In genomic region chr1:224408294-224408590, GRCh38 we compare ENCODE assay signal across 15 cellular contexts. TPM values are rescaled to one million over a fixed set of nuclear protein-coding genes. Genes with fewer than 3 reads are reported as not detected.
DNase-seq lines count a peak whose midpoint lies in the region; ATAC-seq and TF ChIP-seq lines count a peak whose summit lies in the region.
"Had no signal": no experiment of that assay in that cellular context is flagged by ENCODE, and none has a peak within 500 bp of the region (broad histone marks: within the 10 kb centered on the region; RNA-seq: fewer than 3 reads in every experiment).

No MANE protein-coding gene starts in this region.

- H3K4me3 ChIP-seq in PC-9 = peak overlapping the region; percentile 2; the same call in 1 of the 2 replicates
- H3K4me3 ChIP-seq: A549 had no signal

- no peaks in the 10 kb centered on the region for H3K9me3 ChIP-seq in PC-9 (ENCODE audit: insufficient read depth, low read depth)
- H3K9me3 ChIP-seq: A549 had no signal

- H3F3A ChIP-seq in PC-9 (ENCODE audit: insufficient read depth, low read depth) = peaks cover 63% of the 10 kb centered on the region

- POLR2A ChIA-PET in PC-9 (lab: Charles Lee; ENCODE audit: unreplicated experiment) = interaction anchor here (0.6 kb wide), 2 partner anchors 47 to 1901 kb away, joined by 5 to 6 read pairs; no protein-coding TSS in a partner anchor

- H3K36me3 ChIP-seq in PC-9 (ENCODE audit: low read depth) = peaks cover 49% of the 10 kb centered on the region

- TF ChIP-seq CTCF in PC-9 (conservative IDR thresholded peaks at IDR 0.05) (no peak), nephron progenitor cell (IDR thresholded peaks at IDR 0.05) (no peak)

- H3K4me1 Mint-ChIP-seq in activated naive CD8-positive, alpha-beta T cell (ENCODE audit: low read depth) = peaks cover 36% of the 10 kb centered on the region
- H3K4me1 Mint-ChIP-seq in activated naive CD8-positive, alpha-beta T cell treated with anti-CD3 and anti-CD28 coated beads, Interleukin-2, amount 50 U/mL, for 24 hours = peaks cover 10% of the 10 kb centered on the region
- H3K4me1 Mint-ChIP-seq in activated T-helper 17 cell treated with anti-CD3 and anti-CD28 coated beads, Interleukin-2, amount 50 U/mL, for 72 hours = peaks cover 19% of the 10 kb centered on the region
- peaks cover 11% of the 10 kb centered on the region for H3K4me1 Mint-ChIP-seq in nephron progenitor cell

- peak overlapping the region; percentile 63 for H3K4me2 ChIP-seq in PC-9

- CTCF ChIA-PET in PC-9 (lab: Charles Lee) = no interaction called here

- H3K27ac ChIP-seq in PC-9 = peak overlapping the region; percentile 68
- H3K27ac ChIP-seq: A549 had no signal

- intact Hi-C loops in PC-9 (cut with micrococcal nuclease; ENCODE audit: unreplicated experiment) = loop anchor here (2.0 kb wide), 1 partner anchor 49 kb away; no protein-coding TSS in a partner anchor

- H3K27me3 Mint-ChIP-seq in activated naive CD8-positive, alpha-beta T cell = no peaks in the 10 kb centered on the region
- H3K27me3 Mint-ChIP-seq in activated naive CD8-positive, alpha-beta T cell treated with anti-CD3 and anti-CD28 coated beads, Interleukin-2, amount 50 U/mL, for 24 hours = no peaks in the 10 kb centered on the region
- H3K27me3 Mint-ChIP-seq in activated T-helper 17 cell treated with anti-CD3 and anti-CD28 coated beads, Interleukin-2, amount 50 U/mL, for 72 hours = no peaks in the 10 kb centered on the region
- H3K27me3 Mint-ChIP-seq in nephron progenitor cell (ENCODE audit: low read depth, poor library complexity) = no peaks in the 10 kb centered on the region
- H3K27me3 Mint-ChIP-seq: CD4-positive, alpha-beta T cell had no signal

- peak overlapping the region; percentile 4 for H3K27ac Mint-ChIP-seq in activated naive CD8-positive, alpha-beta T cell
- no peak overlapping the region for H3K27ac Mint-ChIP-seq in activated naive CD8-positive, alpha-beta T cell treated with anti-CD3 and anti-CD28 coated beads, Interleukin-2, amount 50 U/mL, for 24 hours
- no peak overlapping the region for H3K27ac Mint-ChIP-seq in activated T-helper 17 cell treated with anti-CD3 and anti-CD28 coated beads, Interleukin-2, amount 50 U/mL, for 72 hours
- H3K27ac Mint-ChIP-seq in nephron progenitor cell = no peak overlapping the region
- H3K27ac Mint-ChIP-seq: CD4-positive, alpha-beta T cell had no signal

- peaks cover 35% of the 10 kb centered on the region for H3K4me1 ChIP-seq in PC-9 (replicated peaks; ENCODE audit: insufficient read depth)

- peaks cover 20% of the 10 kb centered on the region for H3K79me2 ChIP-seq in PC-9 (ENCODE audit: low read depth)

- no peak for ATAC-seq in activated naive CD8-positive, alpha-beta T cell treated with anti-CD3 and anti-CD28 coated beads, Interleukin-2, amount 50 U/mL, for 24 hours
- peak; percentile 29 for ATAC-seq in activated T-helper 17 cell treated with anti-CD3 and anti-CD28 coated beads, Interleukin-2, amount 50 U/mL, for 72 hours (replicated peaks)
- no peak for ATAC-seq in HG02852 (IDR thresholded peaks at IDR 0.05; ENCODE audit: unreplicated experiment)
- ATAC-seq: A549 had no signal

- no peaks in the 10 kb centered on the region; the same call in 1 of the 2 replicates for H4K20me1 ChIP-seq in PC-9 (ENCODE audit: insufficient read depth)

- H3K9me3 Mint-ChIP-seq in activated naive CD8-positive, alpha-beta T cell (ENCODE audit: low read depth) = no peaks in the 10 kb centered on the region
- H3K9me3 Mint-ChIP-seq in activated naive CD8-positive, alpha-beta T cell treated with anti-CD3 and anti-CD28 coated beads, Interleukin-2, amount 50 U/mL, for 24 hours = no peaks in the 10 kb centered on the region
- H3K9me3 Mint-ChIP-seq in activated T-helper 17 cell treated with anti-CD3 and anti-CD28 coated beads, Interleukin-2, amount 50 U/mL, for 72 hours = no peaks in the 10 kb centered on the region
- H3K9me3 Mint-ChIP-seq in nephron progenitor cell = no peaks in the 10 kb centered on the region
- H3K9me3 Mint-ChIP-seq: CD4-positive, alpha-beta T cell had no signal

- no peak for DNase-seq in activated naive CD8-positive, alpha-beta T cell treated with anti-CD3 and anti-CD28 coated beads, Interleukin-2, amount 50 U/mL, for 24 hours
- DNase-seq in PC-9 (no peak), nephron progenitor cell (no peak), OCI-M2 (lab: John Stamatoyannopoulos, UW; ENCODE audit: unreplicated experiment) (no peak)
- DNase-seq: CD4-positive, alpha-beta T cell; EL; MM.1S; NCI-H1105; NCI-H2081; NCI-H2171 treated with DMSO at 0.1 percent for 48 hours; SIG-M5 had no signal

- H3K4me3 Mint-ChIP-seq in activated naive CD8-positive, alpha-beta T cell = no peak overlapping the region
- no peak overlapping the region for H3K4me3 Mint-ChIP-seq in activated naive CD8-positive, alpha-beta T cell treated with anti-CD3 and anti-CD28 coated beads, Interleukin-2, amount 50 U/mL, for 24 hours
- H3K4me3 Mint-ChIP-seq in activated T-helper 17 cell treated with anti-CD3 and anti-CD28 coated beads, Interleukin-2, amount 50 U/mL, for 72 hours = no peak overlapping the region
- H3K4me3 Mint-ChIP-seq in nephron progenitor cell = no peak overlapping the region
- H3K4me3 Mint-ChIP-seq: CD4-positive, alpha-beta T cell had no signal

- no peak overlapping the region for H2AFZ ChIP-seq in PC-9

- no peaks in the 10 kb centered on the region for H3K9me2 ChIP-seq in PC-9 (ENCODE audit: insufficient read depth)

- H3K36me3 Mint-ChIP-seq in activated naive CD8-positive, alpha-beta T cell = peaks cover 19% of the 10 kb centered on the region
- H3K36me3 Mint-ChIP-seq in activated naive CD8-positive, alpha-beta T cell treated with anti-CD3 and anti-CD28 coated beads, Interleukin-2, amount 50 U/mL, for 24 hours (ENCODE audit: low read depth) = peaks cover 54% of the 10 kb centered on the region
- peaks cover 99% of the 10 kb centered on the region for H3K36me3 Mint-ChIP-seq in activated T-helper 17 cell treated with anti-CD3 and anti-CD28 coated beads, Interleukin-2, amount 50 U/mL, for 72 hours (ENCODE audit: low read depth)
- H3K36me3 Mint-ChIP-seq in nephron progenitor cell (ENCODE audit: low read depth) = peaks cover 73% of the 10 kb centered on the region

- no TSS peak for BruUV-seq in PC-9 (replicated peaks; lab: Mats Ljungman, UMichigan)

- H3K27me3 ChIP-seq in PC-9 (ENCODE audit: insufficient read depth, low read depth) = no peaks in the 10 kb centered on the region

RNA-seq across cellular contexts. Expression of gene WDR26, which starts 26.4 kb away (rescaled TPM):
- total RNA-seq in PC-9 (2021) = 76.0 and 88.9 TPM in 2 replicates
- total RNA-seq in activated T-helper 17 cell treated with anti-CD3 and anti-CD28 coated beads, Interleukin-2, amount 50 U/mL, for 72 hours = 100 to 1,000 TPM in 1 of 2 donors, 10 to 100 TPM in 1; 75.6 to 154 TPM

RNA-seq across cellular contexts. Expression of gene CNIH4, which starts 51.6 kb away (rescaled TPM):
- 86.2 and 93.8 TPM in 2 replicates for total RNA-seq in PC-9 (2021)
- total RNA-seq in activated T-helper 17 cell treated with anti-CD3 and anti-CD28 coated beads, Interleukin-2, amount 50 U/mL, for 72 hours = 10 to 100 TPM; 42.6 to 44.8 TPM
